In the genomic region with DNA sequence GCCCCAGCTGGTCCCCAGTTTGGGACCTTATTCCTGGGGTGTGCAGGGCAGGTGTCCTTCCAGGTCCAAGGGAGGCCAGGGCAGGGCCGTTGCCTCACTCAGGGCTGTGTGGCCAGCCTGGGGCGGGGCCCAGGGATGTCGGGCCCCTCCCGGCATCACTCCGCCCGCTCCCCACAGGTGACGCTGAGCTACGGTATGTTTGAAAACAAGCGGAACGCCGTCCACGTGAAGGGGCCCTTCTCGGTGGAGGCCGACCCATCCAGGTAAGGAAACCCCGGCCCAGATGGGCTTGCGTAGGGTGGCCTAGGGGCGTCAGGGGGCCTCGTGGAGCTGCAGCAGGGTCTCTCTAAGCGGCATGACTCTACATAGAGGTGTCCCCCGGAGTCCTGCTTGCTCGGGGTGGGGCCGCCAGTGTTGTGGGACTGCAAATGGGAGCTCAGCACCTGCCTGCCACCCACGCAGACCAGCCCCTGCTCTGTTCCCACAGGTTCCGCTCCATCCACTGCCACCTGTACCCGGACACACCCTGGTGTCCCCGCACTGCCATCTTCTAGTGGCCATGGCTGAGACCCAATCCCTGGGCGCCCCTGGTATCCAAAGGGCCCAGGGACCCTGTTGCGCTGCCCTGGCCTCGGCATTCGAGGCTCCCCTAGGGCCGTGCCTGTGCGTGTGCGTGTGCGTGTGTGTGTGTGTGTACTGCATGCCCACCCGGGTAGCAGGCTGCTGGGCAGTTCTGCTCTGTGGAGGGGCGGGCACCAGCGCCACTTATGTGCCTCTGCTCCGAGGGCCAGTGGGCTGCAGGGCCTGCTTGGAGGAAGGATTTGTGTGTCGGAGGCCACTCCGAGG, we compare ENCODE assay signal across 15 cellular contexts. TPM values are rescaled to one million over a fixed set of nuclear protein-coding genes. Genes with fewer than 3 reads are reported as not detected.
DNase-seq lines count a peak whose midpoint lies in the region; ATAC-seq, FAIRE-seq and TF ChIP-seq lines count a peak whose summit lies in the region.
"Had no signal": no experiment of that assay in that cellular context is flagged by ENCODE, and none has a peak within 500 bp of the region (broad histone marks: within the 10 kb centered on the region; RNA-seq: fewer than 3 reads in every experiment).

No MANE protein-coding gene starts in this region.

- TF ChIP-seq POLR2A in Peyer's patch (IDR thresholded peaks at IDR 0.05) (no peak), HepG2 (IDR thresholded peaks at IDR 0.05; ENCODE audit: insufficient read depth in 1 of 2, low read depth in 2 of 2, low read length in 2 of 2) (no peak), stomach (IDR thresholded peaks at IDR 0.05) (no peak)

- H3K36me3 ChIP-seq in Peyer's patch (peaks cover 0 to 32% (median 0%) of the 10 kb centered on the region in 3 donors), HepG2 (replicated peaks in 1 of 2; ENCODE audit: control insufficient read depth in 1 of 2, insufficient read depth in 2 of 2, low read length in 2 of 2) (no peaks in the 10 kb centered on the region), stomach (peaks cover 9 to 42% (median 27%) of the 10 kb centered on the region in 4 donors)
- H3K36me3 ChIP-seq: gastrocnemius medialis had no signal

- TF ChIP-seq RAD21 in HepG2 (CRISPR knock-in tag; IDR thresholded peaks at IDR 0.05) = no peak

- TF ChIP-seq CTCF in activated CD8-positive, alpha-beta T cell treated with anti-CD3 and anti-CD28 coated beads for 36 hours (IDR thresholded peaks at IDR 0.05) = no peak
- no peak for TF ChIP-seq CTCF in Peyer's patch (IDR thresholded peaks at IDR 0.05)
- no peak for TF ChIP-seq CTCF in HepG2 (CRISPR knock-in tag; IDR thresholded peaks at IDR 0.05)
- TF ChIP-seq CTCF in stomach (IDR thresholded peaks at IDR 0.05) = no peak

- in situ Hi-C loops in HepG2 (cut with HindIII; ENCODE audit: extremely low pct_ligation_motif_present, low pct_unique_long_range_greater_than_20kb) = no loop called here

- no peak overlapping the region for H2AFZ ChIP-seq in HepG2 (ENCODE audit: low read length)

- H3K27ac ChIP-seq in Peyer's patch (peak overlapping the region in 3 of 4 donors; percentile 20 to 99 (median 92)), HepG2 (ENCODE audit: extremely low read length, insufficient read depth, low read length) (no peak overlapping the region), stomach (peak overlapping the region in 3 of 5 donors; percentile 88 to 92 (median 90))
- H3K27ac ChIP-seq: gastrocnemius medialis had no signal

- no peaks in the 10 kb centered on the region for H3K9me3 ChIP-seq in Peyer's patch
- H3K9me3 ChIP-seq in HepG2 (ENCODE audit: low read length) = no peaks in the 10 kb centered on the region
- no peaks in the 10 kb centered on the region for H3K9me3 ChIP-seq in stomach
- H3K9me3 ChIP-seq: gastrocnemius medialis, pancreas had no signal

- no peaks in the 10 kb centered on the region for H3K9me3 Mint-ChIP-seq in activated CD8-positive, alpha-beta T cell treated with anti-CD3 and anti-CD28 coated beads, Interleukin-2, amount 10 ng/mL, durations not matched to agents 7 days and 5 days (ENCODE audit: insufficient read depth)
- H3K9me3 Mint-ChIP-seq in activated CD8-positive, alpha-beta T cell treated with anti-CD3 and anti-CD28 coated beads for 36 hours = no peaks in the 10 kb centered on the region
- H3K9me3 Mint-ChIP-seq: activated naive CD4-positive, alpha-beta T cell treated with anti-CD3 and anti-CD28 coated beads, Interleukin-2, amount 50 U/mL, for 72 hours had no signal

- H3K36me3 Mint-ChIP-seq in activated CD8-positive, alpha-beta T cell treated with anti-CD3 and anti-CD28 coated beads, Interleukin-2, amount 10 ng/mL, durations not matched to agents 7 days and 5 days (ENCODE audit: low read depth) = peaks cover 56% of the 10 kb centered on the region
- H3K36me3 Mint-ChIP-seq in activated CD8-positive, alpha-beta T cell treated with anti-CD3 and anti-CD28 coated beads for 36 hours (ENCODE audit: low read depth) = peaks cover 30% of the 10 kb centered on the region

- H3K4me1 Mint-ChIP-seq in activated CD8-positive, alpha-beta T cell treated with anti-CD3 and anti-CD28 coated beads, Interleukin-2, amount 10 ng/mL, durations not matched to agents 7 days and 5 days (ENCODE audit: low read depth) = peaks cover 72% of the 10 kb centered on the region
- H3K4me1 Mint-ChIP-seq in activated CD8-positive, alpha-beta T cell treated with anti-CD3 and anti-CD28 coated beads for 36 hours (ENCODE audit: low read depth) = peaks cover 64% of the 10 kb centered on the region

- POLR2A ChIA-PET in activated CD8-positive, alpha-beta T cell treated with anti-CD3 and anti-CD28 coated beads, Interleukin-2, amount 10 ng/mL, durations not matched to agents 7 days and 5 days (lab: Charles Lee) = interaction anchor here (0.6 to 2.1 kb wide), 6 partner anchors 15 to 49 kb away, joined by 3 to 7 read pairs (median 3); no protein-coding TSS in a partner anchor
- POLR2A ChIA-PET in activated CD8-positive, alpha-beta T cell treated with anti-CD3 and anti-CD28 coated beads for 36 hours (lab: Charles Lee) = interaction anchor here (1.1 to 3.7 kb wide), 4 partner anchors 17 to 52 kb away, joined by 3 to 21 read pairs (median 6); a partner anchor contains a TSS
- POLR2A ChIA-PET in HepG2 (lab: Yijun Ruan, JAX) = interaction anchor here (0.8 kb wide), 2 partner anchors 16 to 133 kb away, joined by 3 read pairs; no protein-coding TSS in a partner anchor

- intact Hi-C loops in activated CD8-positive, alpha-beta T cell treated with anti-CD3 and anti-CD28 coated beads for 36 hours (cut with micrococcal nuclease) = loop anchor here (10.0 kb wide), 2 partner anchors 72 to 122 kb away; a partner anchor contains a TSS
- intact Hi-C loops in HepG2 (cut with micrococcal nuclease; ENCODE audit: unreplicated experiment) (no loop called here), stomach (cut with DNase I; ENCODE audit: low total_unique reads) (no loop called here)

- peak overlapping the region; percentile 78 for H3K27ac Mint-ChIP-seq in activated CD8-positive, alpha-beta T cell treated with anti-CD3 and anti-CD28 coated beads, Interleukin-2, amount 10 ng/mL, durations not matched to agents 7 days and 5 days
- no peak overlapping the region for H3K27ac Mint-ChIP-seq in activated CD8-positive, alpha-beta T cell treated with anti-CD3 and anti-CD28 coated beads for 36 hours
- H3K27ac Mint-ChIP-seq: activated naive CD4-positive, alpha-beta T cell treated with anti-CD3 and anti-CD28 coated beads, Interleukin-2, amount 50 U/mL, for 72 hours had no signal

- H3K4me1 ChIP-seq in Peyer's patch = peaks cover 21 to 98% (median 77%) of the 10 kb centered on the region in 4 donors
- H3K4me1 ChIP-seq in HepG2 (ENCODE audit: insufficient read depth, low read length) = peaks cover 68% of the 10 kb centered on the region
- peaks cover 96 to 100% (median 98%) of the 10 kb centered on the region in 4 donors for H3K4me1 ChIP-seq in stomach

- no peak for FAIRE-seq in HepG2 (lab: Jason Lieb, UNC)
- FAIRE-seq: GM18507, pancreas had no signal

- no peak overlapping the region for H3K9ac ChIP-seq in HepG2 (ENCODE audit: insufficient read depth, low read depth, low read length)

- no peaks in the 10 kb centered on the region for H3K27me3 ChIP-seq in Peyer's patch
- H3K27me3 ChIP-seq in HepG2 (ENCODE audit: control insufficient read depth in 1 of 2, insufficient read depth in 2 of 2, low read length in 2 of 2) = peaks cover 0 to 28% of the 10 kb centered on the region in 2 experiments; a peak in 2 of 5 replicates
- H3K27me3 ChIP-seq in stomach = peaks cover 0 to 73% (median 0%) of the 10 kb centered on the region in 3 donors
- H3K27me3 ChIP-seq: pancreas had no signal

- DNase-seq in activated CD8-positive, alpha-beta T cell treated with anti-CD3 and anti-CD28 coated beads, Interleukin-2, amount 10 ng/mL, durations not matched to agents 7 days and 5 days = no peak
- DNase-seq in activated CD8-positive, alpha-beta T cell treated with anti-CD3 and anti-CD28 coated beads for 36 hours = no peak
- DNase-seq in Peyer's patch (peak in 2 of 3 donors; percentile 64 to 66), HepG2 (ENCODE audit: low spot score) (no peak), stomach (no peak), OCI-M2 (lab: John Stamatoyannopoulos, UW; ENCODE audit: unreplicated experiment) (no peak), glomerular visceral epithelial cell (ENCODE audit: extremely low spot score) (no peak), cerebellar nuclear complex (lab: John Stamatoyannopoulos, UW) (no peak)
- DNase-seq: gastrocnemius medialis, NCI-H1048 had no signal

- no TSS peak for BruUV-seq in HepG2 (replicated peaks; lab: Mats Ljungman, UMichigan)

- no peak overlapping the region for H3K4me3 ChIP-seq in Peyer's patch
- no peak overlapping the region for H3K4me3 ChIP-seq in HepG2 (replicated peaks in 1 of 3; ENCODE audit: insufficient read depth in 1 of 3, low read depth in 2 of 3, low read length in 3 of 3)
- H3K4me3 ChIP-seq in stomach = no peak overlapping the region
- H3K4me3 ChIP-seq: gastrocnemius medialis had no signal

- H4K20me1 ChIP-seq in HepG2 (ENCODE audit: insufficient read depth, low read length) = no peaks in the 10 kb centered on the region

- H3K79me2 ChIP-seq in HepG2 (ENCODE audit: insufficient read depth, low read length) = no peaks in the 10 kb centered on the region

- 93% methylated on average over 10 of the region's 40 CpGs for WGBS in HepG2 (ENCODE audit: low lambda C conversion rate)
- 75 to 85% (median 80%) methylated on average over 28 to 40 of the region's 40 CpGs for WGBS in stomach, 5 donors

- H3K27me3 Mint-ChIP-seq in activated CD8-positive, alpha-beta T cell treated with anti-CD3 and anti-CD28 coated beads, Interleukin-2, amount 10 ng/mL, durations not matched to agents 7 days and 5 days (ENCODE audit: low read depth) = no peaks in the 10 kb centered on the region
- H3K27me3 Mint-ChIP-seq in activated CD8-positive, alpha-beta T cell treated with anti-CD3 and anti-CD28 coated beads for 36 hours = no peaks in the 10 kb centered on the region

- H3K4me2 ChIP-seq in HepG2 (ENCODE audit: low read depth, low read length) = no peak overlapping the region

- CTCF ChIA-PET in activated CD8-positive, alpha-beta T cell treated with anti-CD3 and anti-CD28 coated beads, Interleukin-2, amount 10 ng/mL, durations not matched to agents 7 days and 5 days (lab: Charles Lee) = interaction anchor here (1.4 kb wide), 1 partner anchor 16 kb away, joined by 5 read pairs; no protein-coding TSS in a partner anchor
- CTCF ChIA-PET in activated CD8-positive, alpha-beta T cell treated with anti-CD3 and anti-CD28 coated beads for 36 hours (lab: Charles Lee) = interaction anchor here (0.8 to 1.4 kb wide), 3 partner anchors 15 to 1022 kb away, joined by 3 to 4 read pairs (median 3); a partner anchor contains a TSS
- CTCF ChIA-PET in HepG2 (lab: Yijun Ruan, JAX; ENCODE audit: low intra/inter-chr PET ratio, low total read pairs) = no interaction called here

- peak overlapping the region; percentile 22 for H3K4me3 Mint-ChIP-seq in activated CD8-positive, alpha-beta T cell treated with anti-CD3 and anti-CD28 coated beads, Interleukin-2, amount 10 ng/mL, durations not matched to agents 7 days and 5 days
- H3K4me3 Mint-ChIP-seq in activated CD8-positive, alpha-beta T cell treated with anti-CD3 and anti-CD28 coated beads for 36 hours = no peak overlapping the region

- ATAC-seq in activated CD8-positive, alpha-beta T cell treated with anti-CD3 and anti-CD28 coated beads, Interleukin-2, amount 10 ng/mL, durations not matched to agents 7 days and 5 days = no peak
- ATAC-seq in activated CD8-positive, alpha-beta T cell treated with anti-CD3 and anti-CD28 coated beads for 36 hours = no peak
- ATAC-seq in HepG2 = no peak
- ATAC-seq: activated naive CD4-positive, alpha-beta T cell treated with anti-CD3 and anti-CD28 coated beads, Interleukin-2, amount 50 U/mL, for 72 hours; gastrocnemius medialis; pancreas had no signal

- TF ChIP-seq EP300 in HepG2 (IDR thresholded peaks at IDR 0.05; ENCODE audit: low read depth in 2 of 2, low read length in 2 of 2) (no peak), HepG2 (CRISPR knock-in tag; IDR thresholded peaks at IDR 0.05; ENCODE audit: borderline replicate concordance) (no peak), stomach (IDR thresholded peaks at IDR 0.05) (no peak)

RNA-seq across cellular contexts. Expression of a gene that starts 7.3 kb away (rescaled TPM):
- 100 to 1,000 TPM; 134 to 136 TPM for total RNA-seq in activated CD8-positive, alpha-beta T cell treated with anti-CD3 and anti-CD28 coated beads, Interleukin-2, amount 10 ng/mL, durations not matched to agents 7 days and 5 days
- 10 to 100 TPM; 50.6 TPM for total RNA-seq in activated CD8-positive, alpha-beta T cell treated with anti-CD3 and anti-CD28 coated beads for 36 hours
- total RNA-seq in Peyer's patch (100 to 1,000 TPM in 1 of 4 donors, 10 to 100 TPM in 3; 22.3 to 104 (median 41.7) TPM), HepG2 (2016; rRNA removed; fragmentation: Illumina TruSeq; extraction: Trizol) (0.44 TPM in 1 of 2 replicates, not detected in the other), stomach (100 to 1,000 TPM in 1 of 5 donors, 10 to 100 TPM in 3, 1 to 10 TPM in 1; 8.0 to 103 (median 36.2) TPM)
- not detected in 2 replicates for total RNA-seq in HepG2 (2016; cell fraction: cytosol; rRNA removed; fragmentation: Illumina TruSeq; extraction: Trizol; ENCODE audit: low read depth)
- total RNA-seq in HepG2 (2016; cell fraction: insoluble cytoplasmic fraction; rRNA removed; fragmentation: Illumina TruSeq; extraction: Trizol) = 0.18 and 0.80 TPM in 2 replicates
- total RNA-seq in HepG2 (2016; cell fraction: membrane; rRNA removed; fragmentation: Illumina TruSeq; extraction: Trizol) = 0.22 and 0.24 TPM in 2 replicates
- 0.19 and 0.81 TPM in 2 replicates for total RNA-seq in HepG2 (2016; cell fraction: nucleus; rRNA removed; fragmentation: Illumina TruSeq; extraction: Trizol)
- polyA plus RNA-seq in HepG2 (2011; rRNA removed) (1.5 and 1.6 TPM in 2 replicates), stomach (10 to 100 TPM; 11.8 to 15.4 (median 14.1) TPM)
- polyA plus RNA-seq in HepG2 (2011; cell fraction: cytosol; rRNA removed) = 1.1 and 2.1 TPM in 2 replicates
- polyA plus RNA-seq in HepG2 (2011; cell fraction: nucleus; rRNA removed) = 3.6 and 4.6 TPM in 2 replicates
- polyA plus RNA-seq in HepG2 (2012) = 0.72 and 1.2 TPM in 2 replicates
- polyA plus RNA-seq in HepG2 (2016; cell fraction: cytosol; fragmentation: Illumina TruSeq; extraction: Trizol; ENCODE audit: low read depth) = 0.07 and 0.11 TPM in 2 replicates
- 0.16 TPM in 1 of 2 replicates, not detected in the other for polyA plus RNA-seq in HepG2 (2016; cell fraction: insoluble cytoplasmic fraction; fragmentation: Illumina TruSeq; extraction: Trizol; ENCODE audit: low read depth)
- 0.12 and 0.18 TPM in 2 replicates for polyA plus RNA-seq in HepG2 (2016; cell fraction: membrane; fragmentation: Illumina TruSeq; extraction: Trizol; ENCODE audit: low read depth)
- polyA plus RNA-seq in HepG2 (2016; cell fraction: nucleus; fragmentation: Illumina TruSeq; extraction: Trizol; ENCODE audit: insufficient read depth, low read depth) = 0.70 and 1.00 TPM in 2 replicates
- polyA minus RNA-seq in HepG2 (2011; rRNA and poly(A)+ RNA removed; ENCODE audit: low replicate concordance) = 3.4 and 11.1 TPM in 2 replicates
- 1.5 TPM in 2 replicates for polyA minus RNA-seq in HepG2 (2011; cell fraction: cytosol; rRNA and poly(A)+ RNA removed)
- 2.4 and 4.6 TPM in 2 replicates for polyA minus RNA-seq in HepG2 (2011; cell fraction: nucleus; rRNA and poly(A)+ RNA removed)

RNA-seq across cellular contexts. Expression of a gene that starts 28.4 kb away (rescaled TPM):
- total RNA-seq in activated CD8-positive, alpha-beta T cell treated with anti-CD3 and anti-CD28 coated beads, Interleukin-2, amount 10 ng/mL, durations not matched to agents 7 days and 5 days = 10 to 100 TPM; 39.4 to 40.7 TPM
- total RNA-seq in activated CD8-positive, alpha-beta T cell treated with anti-CD3 and anti-CD28 coated beads for 36 hours = 10 to 100 TPM; 30.9 to 32.6 TPM
- 10 to 100 TPM; 43.3 to 73.3 (median 54.1) TPM for total RNA-seq in Peyer's patch
- 16.7 and 20.3 TPM in 2 replicates for total RNA-seq in HepG2 (2016; rRNA removed; fragmentation: Illumina TruSeq; extraction: Trizol)
- 3.4 and 3.6 TPM in 2 replicates for total RNA-seq in HepG2 (2016; cell fraction: cytosol; rRNA removed; fragmentation: Illumina TruSeq; extraction: Trizol; ENCODE audit: low read depth)
- 13.2 and 21.6 TPM in 2 replicates for total RNA-seq in HepG2 (2016; cell fraction: insoluble cytoplasmic fraction; rRNA removed; fragmentation: Illumina TruSeq; extraction: Trizol)
- 6.7 and 7.9 TPM in 2 replicates for total RNA-seq in HepG2 (2016; cell fraction: membrane; rRNA removed; fragmentation: Illumina TruSeq; extraction: Trizol)
- total RNA-seq in HepG2 (2016; cell fraction: nucleus; rRNA removed; fragmentation: Illumina TruSeq; extraction: Trizol) = 18.7 and 21.1 TPM in 2 replicates
- polyA plus RNA-seq in HepG2 (2011; rRNA removed) = 10.2 and 14.6 TPM in 2 replicates
- polyA plus RNA-seq in HepG2 (2011; cell fraction: cytosol; rRNA removed) = 5.0 and 10.7 TPM in 2 replicates
- polyA plus RNA-seq in HepG2 (2011; cell fraction: nucleus; rRNA removed) = 126 and 171 TPM in 2 replicates
- 10.2 and 14.9 TPM in 2 replicates for polyA plus RNA-seq in HepG2 (2012)
- 1.2 and 1.3 TPM in 2 replicates for polyA plus RNA-seq in HepG2 (2016; cell fraction: cytosol; fragmentation: Illumina TruSeq; extraction: Trizol; ENCODE audit: low read depth)
- polyA plus RNA-seq in HepG2 (2016; cell fraction: insoluble cytoplasmic fraction; fragmentation: Illumina TruSeq; extraction: Trizol; ENCODE audit: low read depth) = 10.1 and 12.8 TPM in 2 replicates
- 3.8 and 4.4 TPM in 2 replicates for polyA plus RNA-seq in HepG2 (2016; cell fraction: membrane; fragmentation: Illumina TruSeq; extraction: Trizol; ENCODE audit: low read depth)
- polyA plus RNA-seq in HepG2 (2016; cell fraction: nucleus; fragmentation: Illumina TruSeq; extraction: Trizol; ENCODE audit: insufficient read depth, low read depth) = 43.7 and 48.3 TPM in 2 replicates
- 16.2 and 23.5 TPM in 2 replicates for polyA minus RNA-seq in HepG2 (2011; rRNA and poly(A)+ RNA removed; ENCODE audit: low replicate concordance)
- 7.9 and 8.9 TPM in 2 replicates for polyA minus RNA-seq in HepG2 (2011; cell fraction: cytosol; rRNA and poly(A)+ RNA removed)
- 10.3 and 10.4 TPM in 2 replicates for polyA minus RNA-seq in HepG2 (2011; cell fraction: nucleus; rRNA and poly(A)+ RNA removed)
- total RNA-seq in stomach = 100 to 1,000 TPM in 1 of 5 donors, 10 to 100 TPM in 4; 16.3 to 119 (median 35.7) TPM
- polyA plus RNA-seq in stomach = 10 to 100 TPM; 23.5 to 25.2 (median 23.5) TPM

RNA-seq across cellular contexts. Expression of a gene that starts 31.9 kb away (rescaled TPM):
- total RNA-seq in activated CD8-positive, alpha-beta T cell treated with anti-CD3 and anti-CD28 coated beads, Interleukin-2, amount 10 ng/mL, durations not matched to agents 7 days and 5 days = 10 to 100 TPM; 11.6 to 12.4 TPM
- total RNA-seq in activated CD8-positive, alpha-beta T cell treated with anti-CD3 and anti-CD28 coated beads for 36 hours = 1 to 10 TPM; 4.0 to 4.3 TPM
- total RNA-seq in Peyer's patch = 100 to 1,000 TPM in 1 of 4 donors, 10 to 100 TPM in 3; 30.0 to 159 (median 72.2) TPM
- 2.5 and 3.0 TPM in 2 replicates for total RNA-seq in HepG2 (2016; rRNA removed; fragmentation: Illumina TruSeq; extraction: Trizol)
- 1.8 and 2.7 TPM in 2 replicates for total RNA-seq in HepG2 (2016; cell fraction: cytosol; rRNA removed; fragmentation: Illumina TruSeq; extraction: Trizol; ENCODE audit: low read depth)
- total RNA-seq in HepG2 (2016; cell fraction: insoluble cytoplasmic fraction; rRNA removed; fragmentation: Illumina TruSeq; extraction: Trizol) = 1.6 and 2.7 TPM in 2 replicates
- total RNA-seq in HepG2 (2016; cell fraction: membrane; rRNA removed; fragmentation: Illumina TruSeq; extraction: Trizol) = 3.0 and 4.1 TPM in 2 replicates
- 2.9 and 4.3 TPM in 2 replicates for total RNA-seq in HepG2 (2016; cell fraction: nucleus; rRNA removed; fragmentation: Illumina TruSeq; extraction: Trizol)
- polyA plus RNA-seq in HepG2 (2011; rRNA removed) = 1.5 and 1.7 TPM in 2 replicates
- polyA plus RNA-seq in HepG2 (2011; cell fraction: cytosol; rRNA removed) = 0.54 and 0.68 TPM in 2 replicates
- 4.0 and 6.8 TPM in 2 replicates for polyA plus RNA-seq in HepG2 (2011; cell fraction: nucleus; rRNA removed)
- polyA plus RNA-seq in HepG2 (2012) = 0.59 and 0.83 TPM in 2 replicates
- polyA plus RNA-seq in HepG2 (2016; cell fraction: cytosol; fragmentation: Illumina TruSeq; extraction: Trizol; ENCODE audit: low read depth) = 2.5 and 2.6 TPM in 2 replicates
- 2.2 and 3.8 TPM in 2 replicates for polyA plus RNA-seq in HepG2 (2016; cell fraction: insoluble cytoplasmic fraction; fragmentation: Illumina TruSeq; extraction: Trizol; ENCODE audit: low read depth)
- polyA plus RNA-seq in HepG2 (2016; cell fraction: membrane; fragmentation: Illumina TruSeq; extraction: Trizol; ENCODE audit: low read depth) = 3.3 and 3.7 TPM in 2 replicates
- 6.7 and 9.8 TPM in 2 replicates for polyA plus RNA-seq in HepG2 (2016; cell fraction: nucleus; fragmentation: Illumina TruSeq; extraction: Trizol; ENCODE audit: insufficient read depth, low read depth)
- polyA minus RNA-seq in HepG2 (2011; rRNA and poly(A)+ RNA removed; ENCODE audit: low replicate concordance) = 0.62 and 22.8 TPM in 2 replicates
- 0.62 and 1.5 TPM in 2 replicates for polyA minus RNA-seq in HepG2 (2011; cell fraction: cytosol; rRNA and poly(A)+ RNA removed)
- polyA minus RNA-seq in HepG2 (2011; cell fraction: nucleus; rRNA and poly(A)+ RNA removed) = 1.5 and 2.2 TPM in 2 replicates
- total RNA-seq in stomach = 100 to 1,000 TPM in 1 of 5 donors, 10 to 100 TPM in 3, 1 to 10 TPM in 1; 1.8 to 248 (median 49.1) TPM
- 10 to 100 TPM in 1 of 3 donors, 1 to 10 TPM in 2; 3.0 to 10.5 (median 7.5) TPM for polyA plus RNA-seq in stomach

RNA-seq across cellular contexts. Expression of a gene that starts 50.7 kb away (rescaled TPM):
- not detected for total RNA-seq in activated CD8-positive, alpha-beta T cell treated with anti-CD3 and anti-CD28 coated beads, Interleukin-2, amount 10 ng/mL, durations not matched to agents 7 days and 5 days
- not detected for total RNA-seq in activated CD8-positive, alpha-beta T cell treated with anti-CD3 and anti-CD28 coated beads for 36 hours
- not detected for total RNA-seq in Peyer's patch
- total RNA-seq in HepG2 (2016; rRNA removed; fragmentation: Illumina TruSeq; extraction: Trizol) = not detected in 2 replicates
- not detected in 2 replicates for total RNA-seq in HepG2 (2016; cell fraction: cytosol; rRNA removed; fragmentation: Illumina TruSeq; extraction: Trizol; ENCODE audit: low read depth)
- not detected in 2 replicates for total RNA-seq in HepG2 (2016; cell fraction: insoluble cytoplasmic fraction; rRNA removed; fragmentation: Illumina TruSeq; extraction: Trizol)
- total RNA-seq in HepG2 (2016; cell fraction: membrane; rRNA removed; fragmentation: Illumina TruSeq; extraction: Trizol) = not detected in 2 replicates
- total RNA-seq in HepG2 (2016; cell fraction: nucleus; rRNA removed; fragmentation: Illumina TruSeq; extraction: Trizol) = not detected in 2 replicates
- polyA plus RNA-seq in HepG2 (2011; rRNA removed) = not detected in 2 replicates
- not detected in 2 replicates for polyA plus RNA-seq in HepG2 (2011; cell fraction: cytosol; rRNA removed)
- not detected in 2 replicates for polyA plus RNA-seq in HepG2 (2011; cell fraction: nucleus; rRNA removed)
- polyA plus RNA-seq in HepG2 (2012) = not detected in 2 replicates
- not detected in 2 replicates for polyA plus RNA-seq in HepG2 (2016; cell fraction: cytosol; fragmentation: Illumina TruSeq; extraction: Trizol; ENCODE audit: low read depth)
- not detected in 2 replicates for polyA plus RNA-seq in HepG2 (2016; cell fraction: insoluble cytoplasmic fraction; fragmentation: Illumina TruSeq; extraction: Trizol; ENCODE audit: low read depth)
- not detected in 2 replicates for polyA plus RNA-seq in HepG2 (2016; cell fraction: membrane; fragmentation: Illumina TruSeq; extraction: Trizol; ENCODE audit: low read depth)
- not detected in 2 replicates for polyA plus RNA-seq in HepG2 (2016; cell fraction: nucleus; fragmentation: Illumina TruSeq; extraction: Trizol; ENCODE audit: insufficient read depth, low read depth)
- not detected in 2 replicates for polyA minus RNA-seq in HepG2 (2011; rRNA and poly(A)+ RNA removed; ENCODE audit: low replicate concordance)
- not detected in 2 replicates for polyA minus RNA-seq in HepG2 (2011; cell fraction: cytosol; rRNA and poly(A)+ RNA removed)
- not detected in 2 replicates for polyA minus RNA-seq in HepG2 (2011; cell fraction: nucleus; rRNA and poly(A)+ RNA removed)
- not detected for total RNA-seq in stomach
- polyA plus RNA-seq in stomach = not detected
- total RNA-seq: activated naive CD4-positive, alpha-beta T cell treated with anti-CD3 and anti-CD28 coated beads, Interleukin-2, amount 50 U/mL, for 72 hours; gastrocnemius medialis; NCI-H460; pancreas; temporal lobe had no signal
- polyA plus RNA-seq: pancreas had no signal

Comparison
In these comparisons a context has a peak if more than half of its experiments do, and no peak if none do; other contexts are left out.
1. DNase-seq: peak in Peyer's patch (2 of 3); none in activated CD8-positive, alpha-beta T cell treated with anti-CD3 and anti-CD28 coated beads, Interleukin-2, amount 10 ng/mL, durations not matched to agents 7 days and 5 days (single experiment), activated CD8-positive, alpha-beta T cell treated with anti-CD3 and anti-CD28 coated beads for 36 hours (single experiment), HepG2 (single experiment), stomach (single experiment), OCI-M2 (single experiment), glomerular visceral epithelial cell (single experiment) and cerebellar nuclear complex (0 of 2).
2. RNA of a gene that starts 7.3 kb away (total RNA-seq): 134 to 136 TPM in activated CD8-positive, alpha-beta T cell treated with anti-CD3 and anti-CD28 coated beads, Interleukin-2, amount 10 ng/mL, durations not matched to agents 7 days and 5 days, 50.6 TPM in activated CD8-positive, alpha-beta T cell treated with anti-CD3 and anti-CD28 coated beads for 36 hours, 22.3 to 104 TPM in Peyer's patch and 8.0 to 103 TPM in stomach; 0.18 to 0.81 TPM in HepG2; every median in the first group is over 4 times any median in the second.